In the genomic region with DNA sequence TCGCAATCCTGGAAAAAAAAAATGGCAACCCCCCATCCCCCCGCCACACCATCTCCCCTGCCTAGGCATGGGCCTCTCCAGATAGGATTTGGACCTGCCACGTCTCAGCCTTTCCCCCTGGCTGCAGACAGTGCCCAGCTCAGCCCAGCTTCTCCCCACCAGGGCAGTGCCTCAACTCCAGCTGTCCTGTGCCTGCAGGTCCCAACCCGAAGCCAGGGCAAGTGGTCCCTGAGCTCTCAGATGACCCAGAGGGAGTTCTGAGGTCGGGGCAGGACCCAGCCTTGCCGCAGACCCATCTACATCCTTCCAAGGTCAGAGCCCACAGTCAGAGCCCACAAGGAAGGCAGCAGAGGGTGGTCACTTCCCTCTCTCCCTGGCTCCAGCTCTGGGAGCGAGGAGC, we compare ENCODE assay signal across 20 cellular contexts.
"Had no signal": no experiment of that assay in that cellular context is flagged by ENCODE, and none has a peak within 500 bp of the region (broad histone marks: within the 10 kb centered on the region; RNA-seq: fewer than 3 reads in every experiment).

No MANE protein-coding gene starts in this region.

- H2AFZ ChIP-seq: hepatocyte had no signal

- DNase-seq: cerebellar nuclear complex; erythroblast; foreskin keratinocyte; kidney; left cardiac atrium; left ventricle myocardium superior; mesendoderm; naive thymus-derived CD4-positive, alpha-beta T cell; right lobe of liver; spleen; stimulated activated CD4-positive, alpha-beta T cell treated with anti-CD3 and anti-CD28 coated beads, Interleukin-15, amount 100 ng/mL, for 24 hours; stimulated activated CD4-positive, alpha-beta T cell treated with anti-CD3 and anti-CD28 coated beads, Interleukin-1b, Interleukin-23, amount 100 ng/mL, for 48 hours; stimulated activated CD4-positive, alpha-beta T cell treated with anti-CD3 and anti-CD28 coated beads, Interleukin-4, amount 100 ng/mL, for 24 hours; transverse colon had no signal

- H3K36me3 ChIP-seq: pancreas, prostate gland, right lobe of liver, spleen, transverse colon had no signal

- FAIRE-seq: colon, endothelial cell of umbilical vein, kidney, pancreas had no signal

- H3K79me2 ChIP-seq: hepatocyte had no signal

- ATAC-seq: foreskin keratinocyte; left ventricle myocardium superior; naive thymus-derived CD4-positive, alpha-beta T cell; pancreas; right lobe of liver had no signal

- H3K4me3 ChIP-seq: hepatocyte, lung, pancreas, prostate gland, right lobe of liver, spleen, transverse colon had no signal

- H3K27me3 ChIP-seq: right lobe of liver had no signal

- H3K4me2 ChIP-seq: hepatocyte had no signal

- H3K9me3 ChIP-seq: pancreas, prostate gland, right lobe of liver, spleen, transverse colon had no signal

- H3K4me1 ChIP-seq: pancreas, prostate gland, right lobe of liver had no signal

- H3K27ac ChIP-seq: foreskin keratinocyte, hepatocyte, pancreas, prostate gland, right lobe of liver, spleen, transverse colon had no signal
